In genomic region chr5:32446660-32447059, GRCh38 we compare ENCODE assay signal across 14 cellular contexts. TPM values are rescaled to one million over a fixed set of nuclear protein-coding genes. Genes with fewer than 3 reads are reported as not detected.
DNase-seq lines count a peak whose midpoint lies in the region; ATAC-seq and TF ChIP-seq lines count a peak whose summit lies in the region.
"Had no signal": no experiment of that assay in that cellular context is flagged by ENCODE, and none has a peak within 500 bp of the region (broad histone marks: within the 10 kb centered on the region; RNA-seq: fewer than 3 reads in every experiment).

No MANE protein-coding gene starts in this region.

- peaks cover 9 to 17% of the 10 kb centered on the region in 2 donors for H3K36me3 Mint-ChIP-seq in activated T-cell treated with anti-CD3 and anti-CD28 coated beads, Interleukin-2, amount 50 U/mL, for 72 hours (ENCODE audit: insufficient read depth in 2 of 2)
- peaks cover 8% of the 10 kb centered on the region for H3K36me3 Mint-ChIP-seq in activated T-cell treated with anti-CD3 and anti-CD28 coated beads, Interleukin-2, amount 50 U/mL, for 4 hours (ENCODE audit: insufficient read depth)
- no peaks in the 10 kb centered on the region for H3K36me3 Mint-ChIP-seq in immature natural killer cell

- H3K4me1 Mint-ChIP-seq in activated T-cell treated with anti-CD3 and anti-CD28 coated beads, Interleukin-2, amount 50 U/mL, for 72 hours (ENCODE audit: low read depth) = peaks cover 27% of the 10 kb centered on the region
- peaks cover 27% of the 10 kb centered on the region for H3K4me1 Mint-ChIP-seq in activated T-cell treated with anti-CD3 and anti-CD28 coated beads, Interleukin-2, amount 50 U/mL, for 4 hours (ENCODE audit: low read depth)
- H3K4me1 Mint-ChIP-seq in immature natural killer cell = peaks cover 20 to 31% of the 10 kb centered on the region in 2 donors

- H3K27me3 Mint-ChIP-seq in activated T-cell treated with anti-CD3 and anti-CD28 coated beads, Interleukin-2, amount 50 U/mL, for 72 hours (ENCODE audit: low read depth) = peaks cover 6% of the 10 kb centered on the region
- H3K27me3 Mint-ChIP-seq in activated T-cell treated with anti-CD3 and anti-CD28 coated beads, Interleukin-2, amount 50 U/mL, for 4 hours (ENCODE audit: low read depth) = no peaks in the 10 kb centered on the region
- H3K27me3 Mint-ChIP-seq in immature natural killer cell (ENCODE audit: low read depth in 3 of 3) = peaks cover 4 to 11% (median 11%) of the 10 kb centered on the region in 3 donors

- H3K27ac Mint-ChIP-seq in activated T-cell treated with anti-CD3 and anti-CD28 coated beads, Interleukin-2, amount 50 U/mL, for 72 hours = peak overlapping the region; percentile 51
- no peak overlapping the region for H3K27ac Mint-ChIP-seq in immature natural killer cell
- H3K27ac Mint-ChIP-seq: activated CD4-positive, alpha-beta T cell treated with anti-CD3 and anti-CD28 coated beads, Interleukin-2, amount 10 ng/mL, durations not matched to agents 7 days and 5 days had no signal

- H3K27ac ChIP-seq in Peyer's patch (peak overlapping the region in 2 of 4 donors; percentile 20 to 48), esophagus squamous epithelium (peak overlapping the region; percentile 36 to 98 (median 78)), tibial nerve (peak overlapping the region in 3 of 4 donors; percentile 8 to 28 (median 13))
- H3K27ac ChIP-seq: adrenal gland, lower lobe of right lung had no signal

- H3K36me3 ChIP-seq in Peyer's patch (no peaks in the 10 kb centered on the region), esophagus squamous epithelium (no peaks in the 10 kb centered on the region), tibial nerve (no peaks in the 10 kb centered on the region)
- H3K36me3 ChIP-seq: adrenal gland, lower lobe of right lung, spleen had no signal

- H3K9me3 Mint-ChIP-seq in activated T-cell treated with anti-CD3 and anti-CD28 coated beads, Interleukin-2, amount 50 U/mL, for 72 hours = peaks cover 0 to 1% of the 10 kb centered on the region in 2 donors
- no peaks in the 10 kb centered on the region for H3K9me3 Mint-ChIP-seq in activated T-cell treated with anti-CD3 and anti-CD28 coated beads, Interleukin-2, amount 50 U/mL, for 4 hours
- H3K9me3 Mint-ChIP-seq in immature natural killer cell = no peaks in the 10 kb centered on the region

- TF ChIP-seq POLR2A in Peyer's patch (IDR thresholded peaks at IDR 0.05) (no peak), esophagus squamous epithelium (IDR thresholded peaks at IDR 0.05) (no peak), tibial nerve (IDR thresholded peaks at IDR 0.05) (no peak)

- DNase-seq in activated T-cell treated with anti-CD3 and anti-CD28 coated beads, Interleukin-2, amount 50 U/mL, for 72 hours = no peak
- no peak for DNase-seq in activated T-cell treated with anti-CD3 and anti-CD28 coated beads, Interleukin-2, amount 50 U/mL, for 4 hours
- DNase-seq in Peyer's patch (peak in 2 of 3 donors; percentile 66 to 77), esophagus squamous epithelium (lab: John Stamatoyannopoulos, UW) (no peak), tibial nerve (ENCODE audit: low spot score in 2 of 2) (no peak), T-helper 9 cell (no peak), immature natural killer cell (no peak)
- DNase-seq: activated CD4-positive, alpha-beta T cell treated with anti-CD3 and anti-CD28 coated beads, Interleukin-2, amount 10 ng/mL, durations not matched to agents 7 days and 5 days; activated T-cell treated with anti-CD3 and anti-CD28 coated beads, Interleukin-2, amount 50 U/mL, for 48 hours; adrenal gland; GF-D8; lower lobe of right lung; spleen had no signal

- H3K4me3 ChIP-seq in Peyer's patch = no peak overlapping the region
- no peak overlapping the region for H3K4me3 ChIP-seq in esophagus squamous epithelium
- H3K4me3 ChIP-seq in tibial nerve = no peak overlapping the region
- H3K4me3 ChIP-seq: adrenal gland, lower lobe of right lung, spleen had no signal

- no peak for TF ChIP-seq CTCF in Peyer's patch (IDR thresholded peaks at IDR 0.05)
- no peak for TF ChIP-seq CTCF in esophagus squamous epithelium (IDR thresholded peaks at IDR 0.05)
- no peak for TF ChIP-seq CTCF in tibial nerve (IDR thresholded peaks at IDR 0.05)

- intact Hi-C loops in esophagus squamous epithelium (cut with DNase I) = no loop called here

- no peak for TF ChIP-seq EP300 in tibial nerve (IDR thresholded peaks at IDR 0.05)

- WGBS in esophagus squamous epithelium, 2 donors = 37 to 44% methylated on average over 5 of the region's 5 CpGs
- 65 to 74% methylated on average over 5 of the region's 5 CpGs for WGBS in tibial nerve, 2 donors

- H3K27me3 ChIP-seq in Peyer's patch = no peaks in the 10 kb centered on the region
- H3K27me3 ChIP-seq in esophagus squamous epithelium = peaks cover 0 to 3% (median 0%) of the 10 kb centered on the region in 4 donors
- no peaks in the 10 kb centered on the region for H3K27me3 ChIP-seq in tibial nerve
- H3K27me3 ChIP-seq: adrenal gland, spleen had no signal

- no peak for ATAC-seq in activated T-cell treated with anti-CD3 and anti-CD28 coated beads, Interleukin-2, amount 50 U/mL, for 72 hours (replicated peaks in 1 of 2)
- no peak for ATAC-seq in activated T-cell treated with anti-CD3 and anti-CD28 coated beads, Interleukin-2, amount 50 U/mL, for 4 hours
- no peak for ATAC-seq in GM19463 (IDR thresholded peaks at IDR 0.05; ENCODE audit: unreplicated experiment)
- ATAC-seq: lower lobe of right lung had no signal

- no peaks in the 10 kb centered on the region for H3K9me3 ChIP-seq in Peyer's patch
- no peaks in the 10 kb centered on the region for H3K9me3 ChIP-seq in esophagus squamous epithelium
- H3K9me3 ChIP-seq in tibial nerve = no peaks in the 10 kb centered on the region
- H3K9me3 ChIP-seq: adrenal gland, lower lobe of right lung, spleen had no signal

- peak overlapping the region in 1 of 2 donors; percentile 26 for H3K4me3 Mint-ChIP-seq in activated T-cell treated with anti-CD3 and anti-CD28 coated beads, Interleukin-2, amount 50 U/mL, for 72 hours
- no peak overlapping the region for H3K4me3 Mint-ChIP-seq in activated T-cell treated with anti-CD3 and anti-CD28 coated beads, Interleukin-2, amount 50 U/mL, for 4 hours
- H3K4me3 Mint-ChIP-seq in immature natural killer cell = peak overlapping the region in 2 of 5 donors; percentile 53 to 58
- H3K4me3 Mint-ChIP-seq: activated CD4-positive, alpha-beta T cell treated with anti-CD3 and anti-CD28 coated beads, Interleukin-2, amount 10 ng/mL, durations not matched to agents 7 days and 5 days had no signal

- H3K4me1 ChIP-seq in Peyer's patch = peaks cover 0 to 24% (median 5%) of the 10 kb centered on the region in 4 donors
- H3K4me1 ChIP-seq in esophagus squamous epithelium = peaks cover 24 to 52% (median 24%) of the 10 kb centered on the region in 3 donors
- H3K4me1 ChIP-seq in tibial nerve = peaks cover 4 to 26% (median 14%) of the 10 kb centered on the region in 4 donors

RNA-seq across cellular contexts. Expression of gene ZFR, which starts 2.1 kb away (rescaled TPM):
- total RNA-seq in activated T-cell treated with anti-CD3 and anti-CD28 coated beads, Interleukin-2, amount 50 U/mL, for 72 hours = 10 to 100 TPM; 82.7 to 85.8 TPM
- total RNA-seq in activated T-cell treated with anti-CD3 and anti-CD28 coated beads, Interleukin-2, amount 50 U/mL, for 4 hours = 10 to 100 TPM; 76.9 to 83.3 (median 80.4) TPM
- total RNA-seq in Peyer's patch = 10 to 100 TPM; 33.5 to 66.8 (median 50.9) TPM
- 10 to 100 TPM; 27.7 to 67.1 (median 54.8) TPM for total RNA-seq in esophagus squamous epithelium
- 10 to 100 TPM; 63.9 to 83.5 (median 73.8) TPM for total RNA-seq in tibial nerve
- polyA plus RNA-seq in immature natural killer cell = 10 to 100 TPM; 63.1 to 90.6 (median 66.2) TPM

Comparison
In these comparisons a context has a peak if more than half of its experiments do, and no peak if none do; other contexts are left out.
1. DNase-seq: peak in Peyer's patch (2 of 3); none in activated T-cell treated with anti-CD3 and anti-CD28 coated beads, Interleukin-2, amount 50 U/mL, for 72 hours (0 of 2), activated T-cell treated with anti-CD3 and anti-CD28 coated beads, Interleukin-2, amount 50 U/mL, for 4 hours (single experiment), esophagus squamous epithelium (single experiment), tibial nerve (0 of 2), T-helper 9 cell (single experiment) and immature natural killer cell (0 of 3).